In genomic region chr19:1761528-1762242, GRCh38 we compare ENCODE assay signal across 26 cellular contexts. TPM values are rescaled to one million over a fixed set of nuclear protein-coding genes. Genes with fewer than 3 reads are reported as not detected.
"Had no signal": no experiment of that assay in that cellular context is flagged by ENCODE, and none has a peak within 500 bp of the region (broad histone marks: within the 10 kb centered on the region; RNA-seq: fewer than 3 reads in every experiment).

No MANE protein-coding gene starts in this region.

- H3K4me1 ChIP-seq: SJSA1 had no signal

- ATAC-seq: activated CD8-positive, alpha-beta memory T cell treated with anti-CD3 and anti-CD28 coated beads, Interleukin-2, amount 10 ng/mL, durations not matched to agents 7 days and 5 days; activated naive CD4-positive, alpha-beta T cell treated with anti-CD3 and anti-CD28 coated beads, Interleukin-2, amount 50 U/mL, for 72 hours; Panc1; T-helper 17 cell had no signal

- H3K9me3 ChIP-seq: SJSA1 had no signal

- H3K4me3 ChIP-seq: SJSA1 had no signal

- H3K27ac Mint-ChIP-seq: activated CD8-positive, alpha-beta memory T cell treated with anti-CD3 and anti-CD28 coated beads, Interleukin-2, amount 10 ng/mL, durations not matched to agents 7 days and 5 days; activated T-cell treated with anti-CD3 and anti-CD28 coated beads, Interleukin-2, amount 50 U/mL, for 24 hours; brain; T-helper 17 cell had no signal

- H3K4me3 Mint-ChIP-seq: activated CD8-positive, alpha-beta memory T cell treated with anti-CD3 and anti-CD28 coated beads, Interleukin-2, amount 10 ng/mL, durations not matched to agents 7 days and 5 days; activated T-cell treated with anti-CD3 and anti-CD28 coated beads, Interleukin-2, amount 50 U/mL, for 24 hours; brain; T-helper 17 cell had no signal

- H3K36me3 Mint-ChIP-seq: activated CD8-positive, alpha-beta memory T cell treated with anti-CD3 and anti-CD28 coated beads, Interleukin-2, amount 10 ng/mL, durations not matched to agents 7 days and 5 days; activated naive CD4-positive, alpha-beta T cell treated with anti-CD3 and anti-CD28 coated beads, Interleukin-2, amount 50 U/mL, for 72 hours; brain had no signal

- H3K9me3 Mint-ChIP-seq: activated naive CD4-positive, alpha-beta T cell treated with anti-CD3 and anti-CD28 coated beads, Interleukin-2, amount 50 U/mL, for 72 hours; activated T-cell treated with anti-CD3 and anti-CD28 coated beads, Interleukin-2, amount 50 U/mL, for 24 hours had no signal

- H3K36me3 ChIP-seq: SJSA1 had no signal

- H3K27ac ChIP-seq: SJSA1, VCaP had no signal

- DNase-seq: activated CD4-positive, alpha-beta T cell treated with anti-CD3 and anti-CD28 coated beads, Interleukin-2, amount 50 U/mL, for 48 hours; activated CD4-positive, CD25-positive, alpha-beta regulatory T cell; activated CD8-positive, alpha-beta memory T cell treated with anti-CD3 and anti-CD28 coated beads, Interleukin-2, amount 10 ng/mL, durations not matched to agents 7 days and 5 days; activated effector memory CD4-positive, alpha-beta T cell treated with anti-CD3 and anti-CD28 coated beads, Interleukin-2, amount 50 U/mL, for 16 hours; activated naive CD4-positive, alpha-beta T cell treated with Interleukin-2 at 50 U/mL for 16 hours; activated T-cell treated with anti-CD3 and anti-CD28 coated beads, Interleukin-2, amount 50 U/mL, for 24 hours; amygdala; MM.1S; NCI-H1105; NCI-H1436; NCI-H1694 treated with DMSO at 0.1 percent for 48 hours; NCI-H2029 treated with DMSO at 0.1 percent for 48 hours; NCI-H345; NCI-H510A; NCI-H526 treated with DMSO at 0.1 percent for 48 hours; NCI-H82; OCI-M1; Right ventricle myocardium superior; RPMI8226; T-helper 17 cell had no signal

RNA-seq across cellular contexts. Expression of gene ONECUT3, which starts 8.4 kb away (rescaled TPM):
- total RNA-seq: activated CD8-positive, alpha-beta memory T cell treated with anti-CD3 and anti-CD28 coated beads, Interleukin-2, amount 10 ng/mL, durations not matched to agents 7 days and 5 days; activated naive CD4-positive, alpha-beta T cell treated with anti-CD3 and anti-CD28 coated beads, Interleukin-2, amount 50 U/mL, for 72 hours; astrocyte; Right ventricle myocardium superior; SJSA1; T-helper 17 cell had no signal
